Comparison of ENCODE assay signal across 9 cellular contexts in the genomic region with DNA sequence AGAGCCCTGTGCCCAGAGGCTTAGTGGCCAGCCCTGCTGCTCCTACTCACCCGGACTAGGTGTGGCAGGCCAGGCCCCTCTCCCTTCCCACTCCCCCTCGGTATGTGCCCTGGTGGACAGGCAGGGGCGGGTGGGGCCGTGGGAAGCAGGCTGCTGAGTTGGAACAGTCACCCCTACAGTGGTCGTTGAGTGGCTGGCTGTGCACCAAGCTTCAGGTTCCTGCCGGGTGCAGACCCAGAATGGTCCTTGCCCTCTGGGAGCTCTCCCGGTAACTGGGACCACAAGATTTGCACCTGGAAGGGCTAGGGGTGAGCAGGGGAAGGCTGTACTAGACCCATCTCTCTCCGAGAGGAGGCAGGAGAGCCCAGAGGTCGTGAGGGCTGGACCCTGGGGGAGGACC.
DNase-seq lines count a peak whose midpoint lies in the region; ATAC-seq and TF ChIP-seq lines count a peak whose summit lies in the region.
"Had no signal": no experiment of that assay in that cellular context is flagged by ENCODE, and none has a peak within 500 bp of the region (broad histone marks: within the 10 kb centered on the region; RNA-seq: fewer than 3 reads in every experiment).

No MANE protein-coding gene starts in this region.

- TF ChIP-seq POLR2A in IMR-90 (IDR thresholded peaks at IDR 0.05; ENCODE audit: low read depth, low read length) = no peak

- H4K5ac ChIP-seq in IMR-90 (ENCODE audit: low read depth, low read length) = peak overlapping the region; percentile 25

- H2AK5ac ChIP-seq in IMR-90 (ENCODE audit: low read depth, low read length) = peak overlapping the region; percentile 95

- H3K9me3 ChIP-seq in IMR-90 (ENCODE audit: control insufficient read depth, insufficient read depth, low read length) = no peaks in the 10 kb centered on the region
- H3K9me3 ChIP-seq in A673 (ENCODE audit: low read depth, low read length, poor library complexity, severe bottlenecking) = no peaks in the 10 kb centered on the region

- peak overlapping the region; percentile 95 for H2BK120ac ChIP-seq in IMR-90 (ENCODE audit: low read depth, low read length)

- H3K56ac ChIP-seq in IMR-90 (ENCODE audit: extremely low read depth, insufficient read depth, low read length) = peak overlapping the region; percentile 81

- peak overlapping the region; percentile 55 for H2AFZ ChIP-seq in IMR-90 (replicated peaks; ENCODE audit: low read length, poor library complexity)

- H3K36me3 ChIP-seq in IMR-90 (ENCODE audit: control insufficient read depth, insufficient read depth, low read length) (peaks cover 29% of the 10 kb centered on the region), A673 (ENCODE audit: insufficient read depth, low read length, poor library complexity, severe bottlenecking) (no peaks in the 10 kb centered on the region)

- H3K4me3 ChIP-seq in IMR-90 (ENCODE audit: insufficient read depth, low read depth, low read length) (no peak overlapping the region), fibroblast of villous mesenchyme (ENCODE audit: low read depth, low read length) (no peak overlapping the region), A673 (ENCODE audit: low read depth, low read length, poor library complexity, severe bottlenecking) (no peak overlapping the region)
- H3K4me3 ChIP-seq: SK-N-MC had no signal

- H3K14ac ChIP-seq in IMR-90 (replicated peaks; ENCODE audit: low read depth, low read length) = peak overlapping the region; percentile 93

- peak overlapping the region; percentile 93 for H4K91ac ChIP-seq in IMR-90 (ENCODE audit: insufficient read depth, low read depth, low read length)

- peaks cover 68% of the 10 kb centered on the region for H3K4me1 ChIP-seq in IMR-90 (ENCODE audit: control insufficient read depth, insufficient read depth, low read length)
- H3K4me1 ChIP-seq in A673 (ENCODE audit: insufficient read depth, low read length, poor library complexity, severe bottlenecking) = no peaks in the 10 kb centered on the region

- ATAC-seq in activated CD4-positive, alpha-beta T cell treated with anti-CD3 and anti-CD28 coated beads for 36 hours = peak; percentile 2
- peak; percentile 2; the same call in 1 of the 2 replicates for ATAC-seq in IMR-90 (ENCODE audit: low read depth)

- H2BK15ac ChIP-seq in IMR-90 (ENCODE audit: low read depth, low read length) = peak overlapping the region; percentile 88; the same call in 2 of the 3 replicates

- peaks cover 30% of the 10 kb centered on the region for H3K4me1 Mint-ChIP-seq in activated CD4-positive, alpha-beta T cell treated with anti-CD3 and anti-CD28 coated beads for 36 hours

- H4K20me1 ChIP-seq in IMR-90 (ENCODE audit: insufficient read depth, low read length) = peaks cover 13% of the 10 kb centered on the region; the same call in 1 of the 2 replicates

- dilution Hi-C loops in IMR-90 (cut with HindIII; ENCODE audit: low sequenced_read_pairs, unreplicated experiment) = no loop called here

- TF ChIP-seq RAD21 in IMR-90 (IDR thresholded peaks at IDR 0.05; ENCODE audit: low read length) = no peak

- peak; percentile 11 for DNase-seq in activated CD4-positive, alpha-beta T cell treated with anti-CD3 and anti-CD28 coated beads for 36 hours
- no peak for DNase-seq in activated CD4-positive, alpha-beta T cell treated with anti-CD3 and anti-CD28 coated beads for 48 hours
- DNase-seq in IMR-90 (no peak), fibroblast of villous mesenchyme (ENCODE audit: low read depth) (peak; percentile 54), A673 (ENCODE audit: low spot score) (no peak), NCI-H1436 treated with DMSO at 0.1 percent for 48 hours (lab: John Stamatoyannopoulos, UW) (no peak), epidermal melanocyte (ENCODE audit: insufficient read length, low spot score) (no peak)

- BruUV-seq in IMR-90 (replicated peaks; lab: Mats Ljungman, UMichigan) = no TSS peak
- no TSS peak for BruUV-seq in A673 (replicated peaks; lab: Mats Ljungman, UMichigan)

- H3K36me3 Mint-ChIP-seq in activated CD4-positive, alpha-beta T cell treated with anti-CD3 and anti-CD28 coated beads for 36 hours (ENCODE audit: low read depth) = no peaks in the 10 kb centered on the region

- H3K4ac ChIP-seq in IMR-90 (ENCODE audit: low read depth, low read length) = peak overlapping the region; percentile 95

- peak overlapping the region; percentile 87 for H2AK9ac ChIP-seq in IMR-90 (replicated peaks; ENCODE audit: low read depth, low read length, poor library complexity)

- TF ChIP-seq CTCF in IMR-90 (conservative IDR thresholded peaks at IDR 0.05; ENCODE audit: low read depth, low read length) = no peak
- no peak for TF ChIP-seq CTCF in fibroblast of villous mesenchyme (IDR thresholded peaks at IDR 0.05; ENCODE audit: insufficient read depth, low read depth, low read length)
- TF ChIP-seq CTCF in A673 (conservative IDR thresholded peaks at IDR 0.05; ENCODE audit: low read depth, low read length) = no peak

- H3K27me3 ChIP-seq in IMR-90 (ENCODE audit: control insufficient read depth, insufficient read depth, low read length) (no peaks in the 10 kb centered on the region), A673 (replicated peaks; ENCODE audit: insufficient read depth, low read depth, low read length, poor library complexity) (no peaks in the 10 kb centered on the region)

- peak overlapping the region; percentile 66 for H3K9ac ChIP-seq in IMR-90 (ENCODE audit: low read depth, low read length)

- intact Hi-C loops in activated CD4-positive, alpha-beta T cell treated with anti-CD3 and anti-CD28 coated beads for 36 hours (cut with DNase I, micrococcal nuclease) = no loop called here
- intact Hi-C loops in IMR-90 (cut with micrococcal nuclease) (loop anchor here (5.0 kb wide), 1 partner anchor 65 kb away; no protein-coding TSS in a partner anchor), A673 (cut with micrococcal nuclease; ENCODE audit: unreplicated experiment) (no loop called here)

- peak overlapping the region; percentile 90 for H3K27ac ChIP-seq in IMR-90 (ENCODE audit: insufficient read depth, low read length)
- H3K27ac ChIP-seq in temporal lobe (ENCODE audit: low read depth, low read length) = peak overlapping the region; percentile 4
- H3K27ac ChIP-seq in A673 (ENCODE audit: low read depth, low read length, poor library complexity, severe bottlenecking) = no peak overlapping the region
- H3K27ac ChIP-seq: SK-N-MC had no signal

- no peaks in the 10 kb centered on the region for H3K27me3 Mint-ChIP-seq in activated CD4-positive, alpha-beta T cell treated with anti-CD3 and anti-CD28 coated beads for 36 hours

- H3K4me3 Mint-ChIP-seq in activated CD4-positive, alpha-beta T cell treated with anti-CD3 and anti-CD28 coated beads for 36 hours = peak overlapping the region; percentile 32

- CTCF ChIA-PET in activated CD4-positive, alpha-beta T cell treated with anti-CD3 and anti-CD28 coated beads for 36 hours (lab: Charles Lee) = interaction anchor here (0.9 kb wide), 1 partner anchor 57 kb away, joined by 3 read pairs; no protein-coding TSS in a partner anchor
- CTCF ChIA-PET in IMR-90 (lab: Yijun Ruan, JAX) = no interaction called here
- CTCF ChIA-PET in A673 (lab: Charles Lee) = no interaction called here

- peaks cover 42 to 90% of the 10 kb centered on the region in 2 experiments for H3K79me1 ChIP-seq in IMR-90 (ENCODE audit: low read depth in 1 of 2, low read length in 2 of 2)

- no peak overlapping the region for H3K27ac Mint-ChIP-seq in activated CD4-positive, alpha-beta T cell treated with anti-CD3 and anti-CD28 coated beads for 36 hours

- H4K8ac ChIP-seq in IMR-90 (ENCODE audit: low read depth in 2 of 2, low read length in 2 of 2) = peak overlapping the region; percentile 74 to 94

- peak overlapping the region; percentile 71 for H3K18ac ChIP-seq in IMR-90 (ENCODE audit: low read depth, low read length)

- no peaks in the 10 kb centered on the region for H3K9me3 Mint-ChIP-seq in activated CD4-positive, alpha-beta T cell treated with anti-CD3 and anti-CD28 coated beads for 36 hours (ENCODE audit: low read depth)

- H3K23ac ChIP-seq in IMR-90 (ENCODE audit: low read depth, low read length) = peak overlapping the region; percentile 96

- H2BK20ac ChIP-seq in IMR-90 (ENCODE audit: low read depth, low read length) = peak overlapping the region; percentile 74

- 13% methylated on average over 3 of the region's 9 CpGs; no CpG with 5 or more reads in 1 of the 2 experiments for WGBS in IMR-90 (ENCODE audit: extremely low coverage in 2 of 2, insufficient read length in 1 of 2), 2 experiments

- in situ Hi-C loops in IMR-90 (cut with MboI; ENCODE audit: low sequenced_read_pairs) = loop anchor here (5.0 kb wide), 1 partner anchor 65 kb away; no protein-coding TSS in a partner anchor

- H2BK5ac ChIP-seq in IMR-90 (ENCODE audit: low read depth, low read length, poor library complexity, severe bottlenecking) = peak overlapping the region; percentile 89

- peaks cover 53% of the 10 kb centered on the region for H3K9me1 ChIP-seq in IMR-90 (ENCODE audit: insufficient read depth, low read length)

- POLR2A ChIA-PET in activated CD4-positive, alpha-beta T cell treated with anti-CD3 and anti-CD28 coated beads for 36 hours (lab: Charles Lee) = interaction anchor here (0.9 kb wide), 1 partner anchor 33 kb away, joined by 5 read pairs; no protein-coding TSS in a partner anchor
- POLR2A ChIA-PET in IMR-90 (lab: Charles Lee; ENCODE audit: unreplicated experiment) = no interaction called here
- POLR2A ChIA-PET in A673 (lab: Charles Lee; ENCODE audit: low non-redundant PET) = no interaction called here

- H3K4me2 ChIP-seq in IMR-90 (ENCODE audit: low read depth, low read length) = peak overlapping the region; percentile 3; the same call in 1 of the 2 replicates

TF ChIP-seq in IMR-90, 13 proteins besides CTCF, POLR2A, EP300 and RAD21 (continues in another document):
- TF ChIP-seq, protein P1, sequence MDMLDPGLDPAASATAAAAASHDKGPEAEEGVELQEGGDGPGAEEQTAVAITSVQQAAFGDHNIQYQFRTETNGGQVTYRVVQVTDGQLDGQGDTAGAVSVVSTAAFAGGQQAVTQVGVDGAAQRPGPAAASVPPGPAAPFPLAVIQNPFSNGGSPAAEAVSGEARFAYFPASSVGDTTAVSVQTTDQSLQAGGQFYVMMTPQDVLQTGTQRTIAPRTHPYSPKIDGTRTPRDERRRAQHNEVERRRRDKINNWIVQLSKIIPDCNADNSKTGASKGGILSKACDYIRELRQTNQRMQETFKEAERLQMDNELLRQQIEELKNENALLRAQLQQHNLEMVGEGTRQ (IDR thresholded peaks at IDR 0.05; ENCODE audit: low read depth, low read length) = no peak
- TF ChIP-seq NFE2L2 (IDR thresholded peaks at IDR 0.05; ENCODE audit: low read depth, low read length) (no peak), MAZ (IDR thresholded peaks at IDR 0.05; ENCODE audit: borderline replicate concordance, low read depth, low read length) (no peak), RCOR1 (IDR thresholded peaks at IDR 0.05; ENCODE audit: insufficient replicate concordance, low read length) (no peak)

Comparison
In these comparisons a context has a peak if more than half of its experiments do, and no peak if none do; other contexts are left out.
1. DNase-seq: peak in activated CD4-positive, alpha-beta T cell treated with anti-CD3 and anti-CD28 coated beads for 36 hours (single experiment) and fibroblast of villous mesenchyme (single experiment); none in activated CD4-positive, alpha-beta T cell treated with anti-CD3 and anti-CD28 coated beads for 48 hours (single experiment), IMR-90 (single experiment), A673 (single experiment), NCI-H1436 treated with DMSO at 0.1 percent for 48 hours (single experiment) and epidermal melanocyte (single experiment).